8 cellular contexts compared by ENCODE assay signal in the genomic region with DNA sequence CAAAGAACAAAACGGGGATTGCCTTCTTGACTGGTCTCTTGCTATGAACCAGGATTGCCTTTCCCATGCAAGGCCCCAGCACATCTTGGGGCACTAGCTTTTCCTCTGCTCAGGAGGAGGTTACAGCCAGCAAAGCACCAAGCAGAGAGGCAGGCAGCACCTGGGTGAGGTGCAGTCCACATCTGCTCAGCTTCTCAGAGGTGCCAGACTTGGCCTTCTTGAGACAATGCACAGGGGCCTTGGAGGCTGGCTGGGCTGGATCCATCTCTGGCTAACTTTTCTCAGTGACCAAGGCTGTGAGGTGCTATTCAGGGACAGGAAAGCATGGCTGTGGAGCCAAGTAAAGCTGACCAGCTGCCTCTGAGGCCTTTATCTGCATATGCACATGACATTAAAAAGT.
"Had no signal": no experiment of that assay in that cellular context is flagged by ENCODE, and none has a peak within 500 bp of the region (broad histone marks: within the 10 kb centered on the region; RNA-seq: fewer than 3 reads in every experiment).

No MANE protein-coding gene starts in this region.

- H3K27me3 Mint-ChIP-seq: IgD-negative memory B cell had no signal

- H3K4me3 ChIP-seq: K562 had no signal

- H3K27ac Mint-ChIP-seq: IgD-negative memory B cell had no signal

- DNase-seq: IMR-90, KBM-7, KG1 had no signal

- H3K36me3 Mint-ChIP-seq: IgD-negative memory B cell had no signal

- ATAC-seq: HepG2, K562 had no signal

- H3K9me3 Mint-ChIP-seq: IgD-negative memory B cell had no signal

- H3K27ac ChIP-seq: HL-60 had no signal

- H3K4me3 Mint-ChIP-seq: IgD-negative memory B cell had no signal

- FAIRE-seq: HepG2, HTR-8/SVneo, K562 had no signal
